In the genomic region with DNA sequence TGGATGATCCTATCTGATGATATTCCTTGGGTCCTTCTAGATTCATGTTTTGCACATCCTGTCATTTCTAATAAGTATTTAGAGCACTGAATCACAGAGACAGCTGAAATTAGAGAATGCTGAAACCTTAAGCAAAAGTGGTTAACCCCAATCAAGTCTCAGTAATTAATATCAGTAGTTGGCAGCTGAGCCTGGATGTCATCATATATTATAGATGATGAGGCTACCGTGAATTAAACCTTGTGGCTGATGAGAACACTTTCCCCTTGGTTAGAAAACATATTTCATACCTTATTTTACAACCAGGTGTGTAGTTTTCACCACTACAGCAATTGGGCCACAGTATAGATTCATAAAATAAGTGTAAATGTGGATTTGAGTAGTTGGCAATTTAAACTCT, we compare ENCODE assay signal across 18 cellular contexts.
"Had no signal": no experiment of that assay in that cellular context is flagged by ENCODE, and none has a peak within 500 bp of the region (broad histone marks: within the 10 kb centered on the region; RNA-seq: fewer than 3 reads in every experiment).

No MANE protein-coding gene starts in this region.

- H3K4me1 ChIP-seq: gastroesophageal sphincter, heart right ventricle, left ventricle myocardium inferior, prostate gland, upper lobe of right lung had no signal

- DNase-seq: activated CD4-positive, alpha-beta T cell treated with anti-CD3 and anti-CD28 coated beads, Interleukin-2, amount 10 ng/mL, durations not matched to agents 7 days and 5 days; activated CD8-positive, alpha-beta memory T cell treated with anti-CD3 and anti-CD28 coated beads, Interleukin-2, amount 50 U/mL, for 4 hours; activated naive CD4-positive, alpha-beta T cell treated with anti-CD3 and anti-CD28 coated beads, Interleukin-2, amount 50 U/mL, for 16 hours; activated T-cell treated with anti-CD3 and anti-CD28 coated beads, Interleukin-2, amount 50 U/mL, for 4 hours; cerebellar nuclear complex; cortex of kidney; heart right ventricle; kidney glomerular epithelial cell; left ventricle myocardium inferior; right cardiac atrium; stimulated activated CD4-positive, alpha-beta T cell treated with anti-CD3 and anti-CD28 coated beads, Interleukin-15, amount 100 ng/mL, for 24 hours; stimulated activated CD4-positive, alpha-beta T cell treated with anti-CD3 and anti-CD28 coated beads, Interleukin-4, amount 100 ng/mL, for 24 hours; upper lobe of right lung had no signal

- ATAC-seq: activated CD4-positive, CD25-positive, alpha-beta regulatory T cell treated with anti-CD3 and anti-CD28 coated beads, Interleukin-2, amount 50 U/mL, for 24 hours; activated T-cell treated with anti-CD3 and anti-CD28 coated beads, Interleukin-2, amount 50 U/mL, for 4 hours; gastroesophageal sphincter; heart right ventricle; right cardiac atrium; upper lobe of right lung had no signal

- H3K36me3 ChIP-seq: gastroesophageal sphincter, heart right ventricle, left ventricle myocardium inferior, prostate gland, upper lobe of right lung had no signal

- H3K4me3 ChIP-seq: gastroesophageal sphincter, heart right ventricle, left ventricle myocardium inferior, prostate gland, skin epidermis, upper lobe of right lung had no signal

- H3K4me1 Mint-ChIP-seq: activated CD4-positive, alpha-beta T cell treated with anti-CD3 and anti-CD28 coated beads, Interleukin-2, amount 10 ng/mL, durations not matched to agents 7 days and 5 days; stimulated activated effector memory CD8-positive, alpha-beta T cell treated with anti-CD3 and anti-CD28 coated beads, Interleukin-12 subunit alpha, Interleukin-12 subunit beta, amount 100 ng/mL, for 72 hours had no signal

- H3K27me3 ChIP-seq: gastroesophageal sphincter, heart right ventricle, upper lobe of right lung had no signal

- H3K36me3 Mint-ChIP-seq: stimulated activated effector memory CD8-positive, alpha-beta T cell treated with anti-CD3 and anti-CD28 coated beads, Interleukin-12 subunit alpha, Interleukin-12 subunit beta, amount 100 ng/mL, for 72 hours had no signal

- H3K27me3 Mint-ChIP-seq: activated CD4-positive, alpha-beta T cell treated with anti-CD3 and anti-CD28 coated beads, Interleukin-2, amount 10 ng/mL, durations not matched to agents 7 days and 5 days had no signal

- H3K27ac Mint-ChIP-seq: activated CD4-positive, alpha-beta T cell treated with anti-CD3 and anti-CD28 coated beads, Interleukin-2, amount 10 ng/mL, durations not matched to agents 7 days and 5 days; stimulated activated effector memory CD8-positive, alpha-beta T cell treated with anti-CD3 and anti-CD28 coated beads, Interleukin-12 subunit alpha, Interleukin-12 subunit beta, amount 100 ng/mL, for 72 hours had no signal

- H3K27ac ChIP-seq: gastroesophageal sphincter, heart right ventricle, left ventricle myocardium inferior, prostate gland, skin epidermis, upper lobe of right lung had no signal

- H3K9me3 Mint-ChIP-seq: activated CD4-positive, alpha-beta T cell treated with anti-CD3 and anti-CD28 coated beads, Interleukin-2, amount 10 ng/mL, durations not matched to agents 7 days and 5 days had no signal

- H3K9me3 ChIP-seq: gastroesophageal sphincter, heart right ventricle, left ventricle myocardium inferior, prostate gland, upper lobe of right lung had no signal

- H3K4me3 Mint-ChIP-seq: activated CD4-positive, alpha-beta T cell treated with anti-CD3 and anti-CD28 coated beads, Interleukin-2, amount 10 ng/mL, durations not matched to agents 7 days and 5 days; activated T-cell treated with anti-CD3 and anti-CD28 coated beads, Interleukin-2, amount 50 U/mL, for 4 hours; stimulated activated effector memory CD8-positive, alpha-beta T cell treated with anti-CD3 and anti-CD28 coated beads, Interleukin-12 subunit alpha, Interleukin-12 subunit beta, amount 100 ng/mL, for 72 hours had no signal
